1 cellular context compared by ENCODE assay signal in genomic region chr20:2470432-2471193, GRCh38.
TF ChIP-seq lines count a peak whose summit lies in the region.

TSS of gene SNRPB (minus strand) at chr20:2470789. CDS start at chr20:2470690, 99 bp downstream.

TF ChIP-seq in HepG2, 621 proteins besides CTCF, POLR2A, EP300 and RAD21 (continued from another document and continues in another):
- TF ChIP-seq FOXP4 (CRISPR knock-in tag; IDR thresholded peaks at IDR 0.05) (peak; percentile 84), ZBTB40 (IDR thresholded peaks at IDR 0.05) (peak; percentile 99), ZBTB40 (CRISPR knock-in tag; IDR thresholded peaks at IDR 0.05) (peak; percentile 97), ZNF543 (CRISPR knock-in tag; IDR thresholded peaks at IDR 0.05) (peak; percentile 99), HMG20B (CRISPR knock-in tag; conservative IDR thresholded peaks at IDR 0.05) (peak; percentile 84; the same call in 1 of the 2 replicates), ZNF761 (CRISPR knock-in tag; conservative IDR thresholded peaks at IDR 0.05) (peak; percentile 99), GRHL1 (CRISPR knock-in tag; conservative IDR thresholded peaks at IDR 0.05) (no peak), E2F2 (CRISPR knock-in tag; IDR thresholded peaks at IDR 0.05; ENCODE audit: borderline replicate concordance) (peak; percentile 100), MNT (IDR thresholded peaks at IDR 0.05) (0 out of 2 replicates have a peak, but pooled peaks have one; percentile 25), ELF4 (CRISPR knock-in tag; IDR thresholded peaks at IDR 0.05; ENCODE audit: borderline replicate concordance) (peak; percentile 99), ZNF773 (CRISPR knock-in tag; IDR thresholded peaks at IDR 0.05; ENCODE audit: borderline replicate concordance) (peak; percentile 98), RFX3 (CRISPR knock-in tag; IDR thresholded peaks at IDR 0.05) (peak; percentile 40; the same call in 1 of the 2 replicates), ZNF235 (CRISPR knock-in tag; IDR thresholded peaks at IDR 0.05; ENCODE audit: borderline replicate concordance) (peak; percentile 91; the same call in 1 of the 2 replicates), PRDM15 (CRISPR knock-in tag; IDR thresholded peaks at IDR 0.05) (peak; percentile 93), UBTF (CRISPR knock-in tag; IDR thresholded peaks at IDR 0.05) (peak; percentile 100), ZBTB26 (CRISPR knock-in tag; IDR thresholded peaks at IDR 0.05; ENCODE audit: borderline replicate concordance) (peak; percentile 95), ZNF777 (CRISPR knock-in tag; IDR thresholded peaks at IDR 0.05) (peak; percentile 82), ZFP91 (CRISPR knock-in tag; IDR thresholded peaks at IDR 0.05; ENCODE audit: borderline replicate concordance) (peak; percentile 99), NFRKB (IDR thresholded peaks at IDR 0.05) (no peak), MXI1 (IDR thresholded peaks at IDR 0.05; ENCODE audit: borderline replicate concordance, low read depth, low read length) (peak; percentile 81), TCF7 (IDR thresholded peaks at IDR 0.05; ENCODE audit: low read depth) (no peak), TMF1 (CRISPR knock-in tag; IDR thresholded peaks at IDR 0.05; ENCODE audit: low read depth) (peak; percentile 99), THAP11 (CRISPR knock-in tag; IDR thresholded peaks at IDR 0.05) (peak; percentile 98), CREBL2 (CRISPR knock-in tag; IDR thresholded peaks at IDR 0.05; ENCODE audit: borderline replicate concordance) (peak; percentile 83)
